ENCODE assay signal across 8 cellular contexts in genomic region chrX:69285881-69286545, GRCh38.
DNase-seq lines count a peak whose midpoint lies in the region; ATAC-seq and TF ChIP-seq lines count a peak whose summit lies in the region.

No MANE protein-coding gene starts in this region.

- no peaks in the 10 kb centered on the region for H3K4me1 ChIP-seq in RWPE2 (ENCODE audit: insufficient read depth, poor library complexity, severe bottlenecking)
- H3K4me1 ChIP-seq in heart left ventricle: peaks cover 0 to 20% (median 5%) of the 10 kb centered on the region in 12 donors
- no peaks in the 10 kb centered on the region for H3K4me1 ChIP-seq in prostate gland (replicated peaks)
- no peaks in the 10 kb centered on the region for H3K4me1 ChIP-seq in urinary bladder (ENCODE audit: insufficient read depth)

- ATAC-seq in HG03025 (IDR thresholded peaks at IDR 0.05; ENCODE audit: low FRiP score, unreplicated experiment) (peak; percentile 68), RWPE2 (ENCODE audit: low read depth) (peak; percentile 72), heart left ventricle (peak; percentile 67 to 86 (median 77))

- no peak overlapping the region for H3K27ac Mint-ChIP-seq in activated naive CD8-positive, alpha-beta T cell

- H3K9me3 Mint-ChIP-seq in activated naive CD8-positive, alpha-beta T cell (ENCODE audit: low read depth): no peaks in the 10 kb centered on the region

- POLR2A ChIA-PET in GM10248 (lab: Yijun Ruan, JAX): no interaction called here

- TF ChIP-seq POLR2A in heart left ventricle (IDR thresholded peaks at IDR 0.05) (no peak), prostate gland (IDR thresholded peaks at IDR 0.05) (no peak)

- H3K9me3 ChIP-seq in RWPE2 (ENCODE audit: severe bottlenecking) (no peaks in the 10 kb centered on the region), heart left ventricle (no peaks in the 10 kb centered on the region), prostate gland (no peaks in the 10 kb centered on the region)

- TF ChIP-seq CTCF in GM10248 (IDR thresholded peaks at IDR 0.05; ENCODE audit: control extremely low read depth, extremely low read depth, low read depth, missing control alignments): peak; percentile 78
- peak; percentile 74 for TF ChIP-seq CTCF in RWPE2 (IDR thresholded peaks at IDR 0.05; ENCODE audit: poor library complexity, severe bottlenecking)
- peak; percentile 67 to 89 (median 81) for TF ChIP-seq CTCF in heart left ventricle (IDR thresholded peaks at IDR 0.05)
- TF ChIP-seq CTCF in prostate gland (IDR thresholded peaks at IDR 0.05): peak; percentile 36 to 80 (median 75)

- H3K4me3 ChIP-seq in RWPE2 (ENCODE audit: severe bottlenecking) (peak overlapping the region; percentile 28), heart left ventricle (peak overlapping the region in 11 of 12 donors; percentile 30 to 60 (median 46)), prostate gland (peak overlapping the region; percentile 16 to 21), urinary bladder (ENCODE audit: low read depth, low read length) (peak overlapping the region; percentile 33)

- H3K4me3 Mint-ChIP-seq in activated naive CD8-positive, alpha-beta T cell: peak overlapping the region; percentile 35

- H3K36me3 Mint-ChIP-seq in activated naive CD8-positive, alpha-beta T cell: no peaks in the 10 kb centered on the region

- no peaks in the 10 kb centered on the region for H3K27me3 Mint-ChIP-seq in activated naive CD8-positive, alpha-beta T cell

- intact Hi-C loops in heart left ventricle (cut with DNase I) (loop anchor here in 9 of 10 donors (2.0 to 10.0 kb wide), 13 partner anchors 49 to 464 kb away; partner anchors contain the start of gene EFNB1 (in 4 of the 9)), prostate gland (cut with DNase I) (loop anchor here (2.0 to 10.0 kb wide), 5 partner anchors 129 to 457 kb away; partner anchors contain the start of gene EFNB1)

- H3K27me3 ChIP-seq in RWPE2 (ENCODE audit: insufficient read depth, poor library complexity, severe bottlenecking) (no peaks in the 10 kb centered on the region), heart left ventricle (peaks cover 0 to 25% (median 0%) of the 10 kb centered on the region in 9 donors), prostate gland (replicated peaks; ENCODE audit: insufficient read depth) (no peaks in the 10 kb centered on the region)

- no peaks in the 10 kb centered on the region for H3K4me1 Mint-ChIP-seq in activated naive CD8-positive, alpha-beta T cell (ENCODE audit: low read depth)

- CTCF ChIA-PET in GM10248 (lab: Yijun Ruan, JAX): interaction anchor here (0.9 to 1.8 kb wide), 4 partner anchors 12 to 458 kb away, joined by 3 to 7 read pairs (median 5); partner anchors contain the start of gene EFNB1

- H3K27ac ChIP-seq in RWPE2 (ENCODE audit: poor library complexity, severe bottlenecking): no peak overlapping the region
- H3K27ac ChIP-seq in heart left ventricle: peak overlapping the region in 3 of 12 donors; percentile 18 to 65 (median 38)
- H3K27ac ChIP-seq in prostate gland: peak overlapping the region; percentile 49 to 62
- H3K27ac ChIP-seq in urinary bladder (ENCODE audit: low read depth): no peak overlapping the region

- no peaks in the 10 kb centered on the region for H3K36me3 ChIP-seq in RWPE2 (ENCODE audit: low read depth)
- H3K36me3 ChIP-seq in heart left ventricle: no peaks in the 10 kb centered on the region
- H3K36me3 ChIP-seq in prostate gland: no peaks in the 10 kb centered on the region
- no peaks in the 10 kb centered on the region for H3K36me3 ChIP-seq in urinary bladder (ENCODE audit: insufficient read depth)

- DNase-seq in GM10248 (ENCODE audit: extremely low spot score) (peak; percentile 76), RWPE2 (ENCODE audit: low spot score) (no peak), heart left ventricle (peak in 4 of 5 donors; percentile 52 to 73 (median 64)), prostate gland (ENCODE audit: low spot score) (peak; percentile 32), NK-92 (lab: John Stamatoyannopoulos, UW; ENCODE audit: unreplicated experiment) (no peak)

- WGBS in heart left ventricle, 4 donors: 4 to 23% (median 7%) methylated on average over 28 to 31 of the region's 31 CpGs
- WGBS in prostate gland: 4% methylated on average over 25 of the region's 31 CpGs
- 4% methylated on average over 31 of the region's 31 CpGs for WGBS in urinary bladder

Comparison
In these comparisons a context has a peak if more than half of its experiments do, and no peak if none do; other contexts are left out.
1. DNase-seq: peak in GM10248 (single experiment), heart left ventricle (4 of 5) and prostate gland (single experiment); none in RWPE2 (single experiment) and NK-92 (single experiment).
2. H3K27ac ChIP-seq: peak in prostate gland (2 of 2); none in RWPE2 (single experiment) and urinary bladder (single experiment).
3. Peak in every context shown above with its lines, with median percentiles within 50 percentile points of each other: CTCF ChIP-seq, ATAC-seq and H3K4me3 ChIP-seq.